Comparison of ENCODE assay signal across 8 cellular contexts in the genomic region with DNA sequence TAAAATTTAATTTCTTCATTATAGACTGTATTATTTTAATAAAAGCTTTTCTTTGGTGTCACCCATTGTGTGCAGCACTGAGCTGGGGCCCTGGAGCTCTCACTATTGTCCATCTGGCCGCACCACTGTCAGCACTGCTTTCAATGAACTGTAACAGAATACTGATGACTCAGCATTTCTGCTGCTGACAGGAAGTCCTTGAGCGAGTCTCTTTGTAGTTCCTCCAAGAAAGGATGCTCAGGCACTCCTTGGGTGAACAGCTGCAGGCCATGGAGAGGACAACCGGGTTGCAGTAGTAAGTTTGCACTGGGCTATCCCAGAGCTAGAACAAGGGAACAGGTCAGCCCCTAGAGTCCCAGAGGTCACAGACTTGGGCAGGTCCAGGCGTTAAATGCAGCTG.
A peak's percentile ranks its signal among the peaks of the same experiment; 100 is the strongest.
DNase-seq lines count a peak whose midpoint lies in the region; ATAC-seq and TF ChIP-seq lines count a peak whose summit lies in the region.

No MANE protein-coding gene starts in this region.

- intact Hi-C loops in testis (cut with DNase I; ENCODE audit: low total_unique reads) = no loop called here

- no peak overlapping the region for H3K4me3 ChIP-seq in testis

- H3K9me3 ChIP-seq in testis = no peaks in the 10 kb centered on the region

- ATAC-seq in GM18517 (IDR thresholded peaks at IDR 0.05; ENCODE audit: unreplicated experiment) (peak; percentile 35), HG02763 (IDR thresholded peaks at IDR 0.05; ENCODE audit: unreplicated experiment) (peak; percentile 31)

- 62% methylated on average over 3 to 4 of the region's 4 CpGs for WGBS in testis, 2 donors

- H3K27ac ChIP-seq in RWPE1 (peak overlapping the region; percentile 84), testis (no peak overlapping the region)

- H3K27me3 ChIP-seq in testis = no peaks in the 10 kb centered on the region

- no peaks in the 10 kb centered on the region for H3K36me3 ChIP-seq in testis (ENCODE audit: low read depth, missing control alignments)

- TF ChIP-seq CTCF in RWPE1 (conservative IDR thresholded peaks at IDR 0.05; ENCODE audit: low read depth) (no peak), testis (IDR thresholded peaks at IDR 0.05) (no peak)

- POLR2A ChIA-PET in RWPE1 (lab: Yijun Ruan, JAX; ENCODE audit: low non-redundant PET) = no interaction called here

- H3K4me1 ChIP-seq in testis = peaks cover 10% of the 10 kb centered on the region

- no peak for DNase-seq in RWPE1 (ENCODE audit: low spot score)
- DNase-seq in iPS-NIHi11 (ENCODE audit: low spot score) = peak; percentile 26
- DNase-seq in T1000 (lab: John Stamatoyannopoulos, UW) = no peak
- no peak for DNase-seq in testis
- no peak for DNase-seq in putamen (ENCODE audit: low spot score)
- no peak for DNase-seq in amniotic stem cell (lab: John Stamatoyannopoulos, UW)

- no peak for TF ChIP-seq POLR2A in testis (IDR thresholded peaks at IDR 0.05)

- CTCF ChIA-PET in RWPE1 (lab: Yijun Ruan, JAX) = interaction anchor here (0.6 kb wide), 2 partner anchors 21 to 146 kb away, joined by 3 to 4 read pairs; no protein-coding TSS in a partner anchor
